ENCODE assay signal across 18 cellular contexts in the genomic region with DNA sequence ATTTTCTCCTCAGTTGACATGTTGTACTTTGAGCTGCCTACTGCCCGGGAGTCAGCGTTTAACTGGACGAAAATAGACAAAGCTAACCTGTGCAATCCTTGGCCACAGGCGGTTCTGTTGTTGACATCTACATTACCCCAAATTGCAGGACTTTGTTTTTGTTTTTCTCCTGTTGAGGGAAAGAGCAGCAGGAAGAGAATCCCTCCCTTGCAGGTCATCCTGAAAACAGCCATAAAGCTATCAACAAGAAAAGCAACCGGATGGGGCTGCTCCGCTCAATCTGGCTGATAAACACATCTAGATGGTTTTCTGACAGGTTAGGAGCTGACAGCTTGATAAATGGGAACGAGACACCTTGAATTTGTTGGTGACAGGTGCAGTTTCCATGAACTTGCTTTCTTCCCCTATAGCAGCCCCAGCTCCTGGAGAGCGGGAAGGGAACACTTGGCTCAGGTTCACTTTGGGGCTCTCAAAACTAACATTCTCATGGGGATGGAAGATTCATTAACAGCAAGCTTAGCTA.
"Had no signal": no experiment of that assay in that cellular context is flagged by ENCODE, and none has a peak within 500 bp of the region (broad histone marks: within the 10 kb centered on the region; RNA-seq: fewer than 3 reads in every experiment).

No MANE protein-coding gene starts in this region.

- H3K36me3 ChIP-seq: esophagus muscularis mucosa, gastrocnemius medialis, right lobe of liver, tibial artery, upper lobe of left lung had no signal

- FAIRE-seq: colon had no signal

- H3K27ac Mint-ChIP-seq: dendritic cell treated with granulocyte-macrophage colony-stimulating factor and Interleukin-4, amounts not matched to agents 40 ng/mL and 50 ng/mL, for 4 days; effector memory CD8-positive, alpha-beta T cell; stimulated activated effector memory CD8-positive, alpha-beta T cell treated with anti-CD3 and anti-CD28 coated beads, Interleukin-12 subunit alpha, Interleukin-12 subunit beta, amount 100 ng/mL, for 72 hours; stimulated activated naive CD8-positive, alpha-beta T cell treated with anti-CD3 and anti-CD28 coated beads, Interleukin-15, Interleukin-2, amounts not matched to agents 100 ng/mL and 50 ng/mL, for 24 hours had no signal

- DNase-seq: effector memory CD8-positive, alpha-beta T cell; gastrocnemius medialis; islet precursor cell; mesendoderm; naive B cell; right lobe of liver; stimulated activated CD4-positive, alpha-beta T cell treated with anti-CD3 and anti-CD28 coated beads, Interleukin-4, amount 100 ng/mL, for 1 hour; stimulated activated CD8-positive, alpha-beta memory T cell treated with anti-CD3 and anti-CD28 coated beads, Interleukin-4, amount 100 ng/mL, for 48 hours; tibial artery had no signal

- H3K9me3 ChIP-seq: esophagus muscularis mucosa, gastrocnemius medialis, right lobe of liver, tibial artery, upper lobe of left lung, vagina had no signal

- H3K4me3 Mint-ChIP-seq: dendritic cell treated with granulocyte-macrophage colony-stimulating factor and Interleukin-4, amounts not matched to agents 40 ng/mL and 50 ng/mL, for 4 days; effector memory CD8-positive, alpha-beta T cell; naive B cell; neural crest cell; stimulated activated effector memory CD8-positive, alpha-beta T cell treated with anti-CD3 and anti-CD28 coated beads, Interleukin-12 subunit alpha, Interleukin-12 subunit beta, amount 100 ng/mL, for 72 hours; stimulated activated naive CD8-positive, alpha-beta T cell treated with anti-CD3 and anti-CD28 coated beads, Interleukin-15, Interleukin-2, amounts not matched to agents 100 ng/mL and 50 ng/mL, for 24 hours had no signal

- H3K4me1 ChIP-seq: gastrocnemius medialis, right lobe of liver, tibial artery, upper lobe of left lung, vagina had no signal

- H3K9me3 Mint-ChIP-seq: dendritic cell treated with granulocyte-macrophage colony-stimulating factor and Interleukin-4, amounts not matched to agents 40 ng/mL and 50 ng/mL, for 4 days; neural crest cell; stimulated activated effector memory CD8-positive, alpha-beta T cell treated with anti-CD3 and anti-CD28 coated beads, Interleukin-12 subunit alpha, Interleukin-12 subunit beta, amount 100 ng/mL, for 72 hours; stimulated activated naive CD8-positive, alpha-beta T cell treated with anti-CD3 and anti-CD28 coated beads, Interleukin-15, Interleukin-2, amounts not matched to agents 100 ng/mL and 50 ng/mL, for 24 hours had no signal

- H3K36me3 Mint-ChIP-seq: naive B cell; stimulated activated effector memory CD8-positive, alpha-beta T cell treated with anti-CD3 and anti-CD28 coated beads, Interleukin-12 subunit alpha, Interleukin-12 subunit beta, amount 100 ng/mL, for 72 hours had no signal

- H3K4me3 ChIP-seq: esophagus muscularis mucosa, gastrocnemius medialis, right lobe of liver, tibial artery, upper lobe of left lung, vagina had no signal

- H3K27me3 ChIP-seq: esophagus muscularis mucosa, gastrocnemius medialis, right lobe of liver, tibial artery, upper lobe of left lung, vagina had no signal

- ATAC-seq: effector memory CD8-positive, alpha-beta T cell; gastrocnemius medialis; right lobe of liver; stimulated activated effector memory CD8-positive, alpha-beta T cell treated with anti-CD3 and anti-CD28 coated beads, Interleukin-12 subunit alpha, Interleukin-12 subunit beta, amount 100 ng/mL, for 72 hours had no signal

- H3K4me1 Mint-ChIP-seq: naive B cell; neural crest cell; stimulated activated effector memory CD8-positive, alpha-beta T cell treated with anti-CD3 and anti-CD28 coated beads, Interleukin-12 subunit alpha, Interleukin-12 subunit beta, amount 100 ng/mL, for 72 hours had no signal

- H3K27ac ChIP-seq: epithelial cell of prostate, esophagus muscularis mucosa, gastrocnemius medialis, right lobe of liver, tibial artery, upper lobe of left lung, vagina had no signal
